1 cellular context compared by ENCODE assay signal in the genomic region with DNA sequence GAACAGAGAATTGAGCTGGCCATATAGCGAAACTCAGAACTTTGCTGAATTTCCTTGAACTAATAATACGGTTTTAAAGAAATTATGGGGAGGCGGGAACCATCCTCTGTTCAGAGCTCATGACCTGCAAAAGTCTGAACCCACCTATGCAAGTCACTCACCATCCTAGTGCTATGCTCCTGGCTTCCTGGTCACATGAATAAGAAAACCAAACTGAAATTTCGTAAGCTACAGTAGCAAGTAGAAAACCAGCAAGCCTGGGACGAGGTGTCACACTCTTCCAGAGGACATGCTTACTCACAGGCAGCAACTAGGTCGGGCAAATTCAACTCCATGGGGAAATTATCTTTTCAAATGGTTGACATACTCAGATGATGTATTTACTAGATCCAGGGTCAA.
TF ChIP-seq lines count a peak whose summit lies in the region.

No MANE protein-coding gene starts in this region.

TF ChIP-seq in SK-N-SH treated with all-trans-retinoic acid at 6 μM for 48 hours, 23 proteins besides CTCF, POLR2A, EP300 and RAD21 (continued from another document):
- TF ChIP-seq, protein P1, sequence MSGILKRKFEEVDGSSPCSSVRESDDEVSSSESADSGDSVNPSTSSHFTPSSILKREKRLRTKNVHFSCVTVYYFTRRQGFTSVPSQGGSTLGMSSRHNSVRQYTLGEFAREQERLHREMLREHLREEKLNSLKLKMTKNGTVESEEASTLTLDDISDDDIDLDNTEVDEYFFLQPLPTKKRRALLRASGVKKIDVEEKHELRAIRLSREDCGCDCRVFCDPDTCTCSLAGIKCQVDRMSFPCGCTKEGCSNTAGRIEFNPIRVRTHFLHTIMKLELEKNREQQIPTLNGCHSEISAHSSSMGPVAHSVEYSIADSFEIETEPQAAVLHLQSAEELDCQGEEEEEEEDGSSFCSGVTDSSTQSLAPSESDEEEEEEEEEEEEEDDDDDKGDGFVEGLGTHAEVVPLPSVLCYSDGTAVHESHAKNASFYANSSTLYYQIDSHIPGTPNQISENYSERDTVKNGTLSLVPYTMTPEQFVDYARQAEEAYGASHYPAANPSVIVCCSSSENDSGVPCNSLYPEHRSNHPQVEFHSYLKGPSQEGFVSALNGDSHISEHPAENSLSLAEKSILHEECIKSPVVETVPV (CRISPR knock-in tag; IDR thresholded peaks at IDR 0.05), result no peak
- no peak for TF ChIP-seq CSDC2 (CRISPR knock-in tag; IDR thresholded peaks at IDR 0.05)
- no peak for TF ChIP-seq ZFP30 (CRISPR knock-in tag; IDR thresholded peaks at IDR 0.05)
- no peak for TF ChIP-seq ZFP3 (CRISPR knock-in tag; IDR thresholded peaks at IDR 0.05)
- TF ChIP-seq, protein P2, sequence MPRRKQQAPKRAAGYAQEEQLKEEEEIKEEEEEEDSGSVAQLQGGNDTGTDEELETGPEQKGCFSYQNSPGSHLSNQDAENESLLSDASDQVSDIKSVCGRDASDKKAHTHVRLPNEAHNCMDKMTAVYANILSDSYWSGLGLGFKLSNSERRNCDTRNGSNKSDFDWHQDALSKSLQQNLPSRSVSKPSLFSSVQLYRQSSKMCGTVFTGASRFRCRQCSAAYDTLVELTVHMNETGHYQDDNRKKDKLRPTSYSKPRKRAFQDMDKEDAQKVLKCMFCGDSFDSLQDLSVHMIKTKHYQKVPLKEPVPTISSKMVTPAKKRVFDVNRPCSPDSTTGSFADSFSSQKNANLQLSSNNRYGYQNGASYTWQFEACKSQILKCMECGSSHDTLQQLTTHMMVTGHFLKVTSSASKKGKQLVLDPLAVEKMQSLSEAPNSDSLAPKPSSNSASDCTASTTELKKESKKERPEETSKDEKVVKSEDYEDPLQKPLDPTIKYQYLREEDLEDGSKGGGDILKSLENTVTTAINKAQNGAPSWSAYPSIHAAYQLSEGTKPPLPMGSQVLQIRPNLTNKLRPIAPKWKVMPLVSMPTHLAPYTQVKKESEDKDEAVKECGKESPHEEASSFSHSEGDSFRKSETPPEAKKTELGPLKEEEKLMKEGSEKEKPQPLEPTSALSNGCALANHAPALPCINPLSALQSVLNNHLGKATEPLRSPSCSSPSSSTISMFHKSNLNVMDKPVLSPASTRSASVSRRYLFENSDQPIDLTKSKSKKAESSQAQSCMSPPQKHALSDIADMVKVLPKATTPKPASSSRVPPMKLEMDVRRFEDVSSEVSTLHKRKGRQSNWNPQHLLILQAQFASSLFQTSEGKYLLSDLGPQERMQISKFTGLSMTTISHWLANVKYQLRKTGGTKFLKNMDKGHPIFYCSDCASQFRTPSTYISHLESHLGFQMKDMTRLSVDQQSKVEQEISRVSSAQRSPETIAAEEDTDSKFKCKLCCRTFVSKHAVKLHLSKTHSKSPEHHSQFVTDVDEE (CRISPR knock-in tag; IDR thresholded peaks at IDR 0.05), result no peak
